ENCODE assay signal across 17 cellular contexts in genomic region chr21:35578350-35578782, GRCh38.
A peak's percentile ranks its signal among the peaks of the same experiment; 100 is the strongest.
DNase-seq lines count a peak whose midpoint lies in the region; ATAC-seq and TF ChIP-seq lines count a peak whose summit lies in the region.
"Had no signal": no experiment of that assay in that cellular context is flagged by ENCODE, and none has a peak within 500 bp of the region (broad histone marks: within the 10 kb centered on the region; RNA-seq: fewer than 3 reads in every experiment).

No MANE protein-coding gene starts in this region.

- peak overlapping the region; percentile 89 for H3K27ac Mint-ChIP-seq in activated CD4-positive, alpha-beta T cell treated with anti-CD3 and anti-CD28 coated beads for 36 hours
- H3K27ac Mint-ChIP-seq in CD4-positive, alpha-beta T cell, result no peak overlapping the region
- H3K27ac Mint-ChIP-seq: effector memory CD8-positive, alpha-beta T cell; type B pancreatic cell had no signal

- no peak overlapping the region for H3K4me3 Mint-ChIP-seq in activated CD4-positive, alpha-beta T cell treated with anti-CD3 and anti-CD28 coated beads for 36 hours
- H3K4me3 Mint-ChIP-seq in CD4-positive, alpha-beta T cell, result no peak overlapping the region
- H3K4me3 Mint-ChIP-seq: effector memory CD8-positive, alpha-beta T cell; type B pancreatic cell had no signal

- H3K27me3 ChIP-seq in psoas muscle (ENCODE audit: insufficient read depth in 3 of 3, low read length in 2 of 3), result peaks cover 0 to 4% (median 0%) of the 10 kb centered on the region in 3 donors
- no peaks in the 10 kb centered on the region for H3K27me3 ChIP-seq in CD4-positive, alpha-beta T cell (ENCODE audit: control insufficient read depth, insufficient read depth, low read length)
- H3K27me3 ChIP-seq: body of pancreas had no signal

- H3K27ac ChIP-seq in psoas muscle, result no peak overlapping the region
- H3K27ac ChIP-seq in CD4-positive, alpha-beta T cell (ENCODE audit: low read depth, low read length), result no peak overlapping the region
- H3K27ac ChIP-seq: A549, body of pancreas, WERI-Rb-1 had no signal

- CTCF ChIA-PET in activated CD4-positive, alpha-beta T cell treated with anti-CD3 and anti-CD28 coated beads for 36 hours (lab: Charles Lee), result interaction anchor here (0.7 kb wide), 1 partner anchor 588 kb away, joined by 3 read pairs; no protein-coding TSS in a partner anchor
- CTCF ChIA-PET in CD4-positive, alpha-beta T cell (lab: Charles Lee), result no interaction called here

- intact Hi-C loops in activated CD4-positive, alpha-beta T cell treated with anti-CD3 and anti-CD28 coated beads for 36 hours (cut with DNase I, micrococcal nuclease), result loop anchor here in 1 of 2 experiments (2.0 kb wide), 2 partner anchors 166 to 440 kb away; no protein-coding TSS in a partner anchor
- intact Hi-C loops in psoas muscle (cut with DNase I), result no loop called here
- intact Hi-C loops in CD4-positive, alpha-beta T cell (cut with DNase I, micrococcal nuclease), result no loop called here

- WGBS in psoas muscle, 3 donors, result 53 to 56% (median 54%) methylated on average over 6 of the region's 6 CpGs

- TF ChIP-seq CTCF in epithelial cell of proximal tubule (conservative IDR thresholded peaks at IDR 0.05; ENCODE audit: low read depth, low read length), result no peak
- no peak for TF ChIP-seq CTCF in psoas muscle (IDR thresholded peaks at IDR 0.05)
- no peak for TF ChIP-seq CTCF in CD4-positive, alpha-beta T cell (IDR thresholded peaks at IDR 0.05)

- H3K4me3 ChIP-seq in epithelial cell of proximal tubule (ENCODE audit: low read depth, low read length), result no peak overlapping the region
- no peak overlapping the region for H3K4me3 ChIP-seq in skeletal muscle cell (ENCODE audit: low read depth, low read length)
- H3K4me3 ChIP-seq in psoas muscle, result no peak overlapping the region
- H3K4me3 ChIP-seq: A549, body of pancreas had no signal

- no peaks in the 10 kb centered on the region for H3K4me1 ChIP-seq in psoas muscle
- H3K4me1 ChIP-seq: A549 had no signal

- POLR2A ChIA-PET in activated CD4-positive, alpha-beta T cell treated with anti-CD3 and anti-CD28 coated beads for 36 hours (lab: Charles Lee), result no interaction called here
- POLR2A ChIA-PET in CD4-positive, alpha-beta T cell (lab: Charles Lee), result no interaction called here

- H3K27me3 Mint-ChIP-seq in activated CD4-positive, alpha-beta T cell treated with anti-CD3 and anti-CD28 coated beads for 36 hours, result peaks cover 10% of the 10 kb centered on the region
- no peaks in the 10 kb centered on the region for H3K27me3 Mint-ChIP-seq in CD4-positive, alpha-beta T cell

- no peaks in the 10 kb centered on the region for H3K9me3 ChIP-seq in psoas muscle
- H3K9me3 ChIP-seq in CD4-positive, alpha-beta T cell (ENCODE audit: control insufficient read depth, low read length), result no peaks in the 10 kb centered on the region
- H3K9me3 ChIP-seq: A549, body of pancreas had no signal

- H3K4me1 Mint-ChIP-seq in activated CD4-positive, alpha-beta T cell treated with anti-CD3 and anti-CD28 coated beads for 36 hours, result peaks cover 27% of the 10 kb centered on the region
- H3K4me1 Mint-ChIP-seq in CD4-positive, alpha-beta T cell (ENCODE audit: low read depth), result no peaks in the 10 kb centered on the region

- H3K9me3 Mint-ChIP-seq in activated CD4-positive, alpha-beta T cell treated with anti-CD3 and anti-CD28 coated beads for 36 hours (ENCODE audit: low read depth), result peaks cover 2% of the 10 kb centered on the region
- H3K9me3 Mint-ChIP-seq in CD4-positive, alpha-beta T cell, result no peaks in the 10 kb centered on the region
- H3K9me3 Mint-ChIP-seq: type B pancreatic cell had no signal

- DNase-seq in activated CD4-positive, alpha-beta T cell treated with anti-CD3 and anti-CD28 coated beads for 36 hours, result no peak
- no peak for DNase-seq in activated CD4-positive, alpha-beta T cell treated with anti-CD3 and anti-CD28 coated beads, Interleukin-2, amount 50 U/mL, for 1 hour
- DNase-seq in RKO (ENCODE audit: low spot score) (peak; percentile 58), epithelial cell of proximal tubule (ENCODE audit: low read depth) (peak; percentile 59), skeletal muscle cell (ENCODE audit: low read depth) (peak; percentile 89), psoas muscle (no peak)
- DNase-seq in CD4-positive, alpha-beta T cell, result no peak
- DNase-seq: activated T-cell treated with anti-CD3 and anti-CD28 coated beads for 4 hours; body of pancreas; effector memory CD8-positive, alpha-beta T cell; NCI-H1105; nucleus accumbens; Right ventricle myocardium superior; WERI-Rb-1 had no signal

- no peak for ATAC-seq in activated CD4-positive, alpha-beta T cell treated with anti-CD3 and anti-CD28 coated beads for 36 hours
- ATAC-seq in psoas muscle (no peak), HG02588 (IDR thresholded peaks at IDR 0.05; ENCODE audit: unreplicated experiment) (no peak)
- no peak for ATAC-seq in CD4-positive, alpha-beta T cell (ENCODE audit: poor library complexity)
- ATAC-seq: A549; body of pancreas; effector memory CD8-positive, alpha-beta T cell had no signal

- H3K36me3 ChIP-seq in psoas muscle (ENCODE audit: insufficient read depth in 1 of 2, low read depth in 1 of 2), result no peaks in the 10 kb centered on the region
- H3K36me3 ChIP-seq: WERI-Rb-1 had no signal

- H3K36me3 Mint-ChIP-seq in activated CD4-positive, alpha-beta T cell treated with anti-CD3 and anti-CD28 coated beads for 36 hours (ENCODE audit: low read depth), result no peaks in the 10 kb centered on the region
- H3K36me3 Mint-ChIP-seq in CD4-positive, alpha-beta T cell (ENCODE audit: low read depth), result no peaks in the 10 kb centered on the region
- H3K36me3 Mint-ChIP-seq: type B pancreatic cell had no signal

Comparison
In these comparisons a context has a peak if more than half of its experiments do, and no peak if none do; other contexts are left out.
1. DNase-seq: peak in RKO (single experiment), epithelial cell of proximal tubule (single experiment) and skeletal muscle cell (single experiment); none in activated CD4-positive, alpha-beta T cell treated with anti-CD3 and anti-CD28 coated beads for 36 hours (single experiment), activated CD4-positive, alpha-beta T cell treated with anti-CD3 and anti-CD28 coated beads, Interleukin-2, amount 50 U/mL, for 1 hour (single experiment), psoas muscle (0 of 2) and CD4-positive, alpha-beta T cell (0 of 10).